9 cellular contexts compared by ENCODE assay signal in the genomic region with DNA sequence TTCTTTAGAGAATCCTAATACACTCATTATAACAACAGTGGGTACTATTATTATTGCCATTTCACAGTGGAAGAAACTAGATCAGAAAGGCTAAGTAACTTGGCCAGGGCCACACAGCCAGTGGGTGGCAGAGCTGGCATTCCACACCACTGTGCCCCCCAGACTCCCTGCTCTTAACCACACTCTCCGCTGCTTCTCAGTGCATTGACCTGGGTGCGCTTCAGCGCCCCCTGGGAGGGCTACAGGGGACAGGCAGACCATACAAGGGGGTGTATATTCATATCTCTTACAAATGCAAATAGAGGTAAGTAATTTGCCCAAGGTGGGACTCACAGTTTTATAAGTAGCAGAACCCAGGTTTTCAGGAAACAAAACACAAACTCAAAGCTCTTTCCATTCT.
A peak's percentile ranks its signal among the peaks of the same experiment; 100 is the strongest.
DNase-seq lines count a peak whose midpoint lies in the region; ATAC-seq, FAIRE-seq and TF ChIP-seq lines count a peak whose summit lies in the region.
"Had no signal": no experiment of that assay in that cellular context is flagged by ENCODE, and none has a peak within 500 bp of the region (broad histone marks: within the 10 kb centered on the region; RNA-seq: fewer than 3 reads in every experiment).

No MANE protein-coding gene starts in this region.

- H3K4me3 ChIP-seq in DND-41 (ENCODE audit: low read depth in 1 of 2, low read length in 2 of 2) (no peak overlapping the region), HepG2 (replicated peaks in 1 of 3; ENCODE audit: insufficient read depth in 1 of 3, low read depth in 2 of 3, low read length in 3 of 3) (no peak overlapping the region)
- H3K4me3 ChIP-seq: dorsolateral prefrontal cortex had no signal

- H3K9me3 ChIP-seq in DND-41 (ENCODE audit: insufficient read depth, low read length, severe bottlenecking) (no peaks in the 10 kb centered on the region), HepG2 (ENCODE audit: low read length) (no peaks in the 10 kb centered on the region)

- 73% methylated on average over 3 of the region's 3 CpGs for WGBS in HepG2 (ENCODE audit: low lambda C conversion rate)

- H4K20me1 ChIP-seq in DND-41 (ENCODE audit: insufficient read depth, low read length) (no peaks in the 10 kb centered on the region), HepG2 (ENCODE audit: insufficient read depth, low read length) (no peaks in the 10 kb centered on the region)

- H2AFZ ChIP-seq in DND-41 (ENCODE audit: low read depth, low read length) (no peak overlapping the region), HepG2 (ENCODE audit: low read length) (no peak overlapping the region)

- in situ Hi-C loops in HepG2 (cut with HindIII; ENCODE audit: extremely low pct_ligation_motif_present, low pct_unique_long_range_greater_than_20kb): no loop called here

- peak; percentile 56 for DNase-seq in DND-41
- DNase-seq in HFFc6: no peak
- DNase-seq in WTC11 (ENCODE audit: low spot score): peak; percentile 45
- peak; percentile 20 for DNase-seq in HepG2 (ENCODE audit: low spot score)
- no peak for DNase-seq in left colon
- DNase-seq: dorsolateral prefrontal cortex had no signal

- CTCF ChIA-PET in WTC11 (lab: Charles Lee) (interaction anchor here (0.6 to 1.4 kb wide), 3 partner anchors 15 to 42 kb away, joined by 3 to 5 read pairs (median 3); no protein-coding TSS in a partner anchor), HepG2 (lab: Yijun Ruan, JAX; ENCODE audit: low intra/inter-chr PET ratio, low total read pairs) (no interaction called here)

- H3K9me3 Mint-ChIP-seq in HFFc6 (no peaks in the 10 kb centered on the region), WTC11 (no peaks in the 10 kb centered on the region)

- TF ChIP-seq CTCF in DND-41 (IDR thresholded peaks at IDR 0.05; ENCODE audit: borderline replicate concordance, extremely low read depth, low read length, poor library complexity, severe bottlenecking): peak; percentile 67
- TF ChIP-seq CTCF in HFFc6 (IDR thresholded peaks at IDR 0.05): peak; percentile 49
- 0 out of 2 replicates have a peak, but pooled peaks have one; percentile 19 for TF ChIP-seq CTCF in WTC11 (IDR thresholded peaks at IDR 0.05)
- TF ChIP-seq CTCF in HepG2 (CRISPR knock-in tag; IDR thresholded peaks at IDR 0.05): peak; percentile 65

- H3K4me1 ChIP-seq in DND-41 (ENCODE audit: insufficient read depth, low read length) (no peaks in the 10 kb centered on the region), HepG2 (ENCODE audit: insufficient read depth, low read length) (no peaks in the 10 kb centered on the region)

- no TSS peak for BruUV-seq in HepG2 (replicated peaks; lab: Mats Ljungman, UMichigan)

- H3K4me3 Mint-ChIP-seq in HFFc6 (no peak overlapping the region), WTC11 (no peak overlapping the region)

- POLR2A ChIA-PET in WTC11 (lab: Charles Lee): no interaction called here
- POLR2A ChIA-PET in HepG2 (lab: Yijun Ruan, JAX): no interaction called here

- no peak overlapping the region for H3K27ac ChIP-seq in DND-41 (ENCODE audit: low read length)
- H3K27ac ChIP-seq in HepG2 (ENCODE audit: extremely low read length, insufficient read depth, low read length): no peak overlapping the region
- H3K27ac ChIP-seq: dorsolateral prefrontal cortex had no signal

- no peaks in the 10 kb centered on the region for H3K36me3 ChIP-seq in DND-41 (ENCODE audit: insufficient read depth, low read length)
- peaks cover 9 to 34% of the 10 kb centered on the region in 2 experiments; a peak in 4 of 5 replicates for H3K36me3 ChIP-seq in HepG2 (replicated peaks in 1 of 2; ENCODE audit: control insufficient read depth in 1 of 2, insufficient read depth in 2 of 2, low read length in 2 of 2)

- H3K27me3 Mint-ChIP-seq in HFFc6 (ENCODE audit: insufficient read depth) (peaks cover 1% of the 10 kb centered on the region), WTC11 (ENCODE audit: low read depth) (no peaks in the 10 kb centered on the region)

- H3K4me1 Mint-ChIP-seq in HFFc6 (ENCODE audit: low read depth) (peaks cover 12% of the 10 kb centered on the region), WTC11 (peaks cover 6% of the 10 kb centered on the region; the same call in 1 of the 2 replicates)

- intact Hi-C loops in HepG2 (cut with micrococcal nuclease; ENCODE audit: unreplicated experiment): no loop called here
- intact Hi-C loops in left colon (cut with DNase I, micrococcal nuclease): no loop called here

- H3K4me2 ChIP-seq in DND-41 (ENCODE audit: insufficient read depth, low read length) (no peak overlapping the region), HepG2 (ENCODE audit: low read depth, low read length) (no peak overlapping the region)

- TF ChIP-seq EP300 in HepG2 (IDR thresholded peaks at IDR 0.05; ENCODE audit: low read depth in 2 of 2, low read length in 2 of 2) (no peak), HepG2 (CRISPR knock-in tag; IDR thresholded peaks at IDR 0.05; ENCODE audit: borderline replicate concordance) (no peak)

- H3K36me3 Mint-ChIP-seq in HFFc6 (ENCODE audit: low read depth): peaks cover 18% of the 10 kb centered on the region
- no peaks in the 10 kb centered on the region for H3K36me3 Mint-ChIP-seq in WTC11

- no peak for FAIRE-seq in HepG2 (lab: Jason Lieb, UNC)

- no peak overlapping the region for H3K9ac ChIP-seq in DND-41 (ENCODE audit: low read depth, low read length)
- H3K9ac ChIP-seq in HepG2 (ENCODE audit: insufficient read depth, low read depth, low read length): no peak overlapping the region

- TF ChIP-seq RAD21 in HepG2 (CRISPR knock-in tag; IDR thresholded peaks at IDR 0.05): no peak

- H3K79me2 ChIP-seq in DND-41 (ENCODE audit: insufficient read depth, low read length) (no peaks in the 10 kb centered on the region), HepG2 (ENCODE audit: insufficient read depth, low read length) (no peaks in the 10 kb centered on the region)

- no peaks in the 10 kb centered on the region for H3K27me3 ChIP-seq in DND-41 (ENCODE audit: insufficient read depth, low read length, poor library complexity)
- H3K27me3 ChIP-seq in HepG2 (ENCODE audit: control insufficient read depth in 1 of 2, insufficient read depth in 2 of 2, low read length in 2 of 2): no peaks in the 10 kb centered on the region
- H3K27me3 ChIP-seq: dorsolateral prefrontal cortex had no signal

- H3K27ac Mint-ChIP-seq in HFFc6 (no peak overlapping the region), WTC11 (no peak overlapping the region)

- peak; percentile 96 for ATAC-seq in DND-41 (ENCODE audit: insufficient read depth, low read depth)
- ATAC-seq in WTC11: peak; percentile 96
- ATAC-seq in HepG2: peak; percentile 89
- no peak for ATAC-seq in GM19351 (IDR thresholded peaks at IDR 0.05; ENCODE audit: unreplicated experiment)
- ATAC-seq in left colon: no peak
- no peak for ATAC-seq in HG03342 (IDR thresholded peaks at IDR 0.05; ENCODE audit: unreplicated experiment)
- ATAC-seq in GM18867 (IDR thresholded peaks at IDR 0.05; ENCODE audit: unreplicated experiment): no peak

- no peak for TF ChIP-seq POLR2A in HepG2 (IDR thresholded peaks at IDR 0.05; ENCODE audit: insufficient read depth in 1 of 2, low read depth in 2 of 2, low read length in 2 of 2)

TF ChIP-seq in WTC11, 78 proteins besides CTCF, POLR2A, EP300 and RAD21 (continues in another document):
- TF ChIP-seq, protein P1, sequence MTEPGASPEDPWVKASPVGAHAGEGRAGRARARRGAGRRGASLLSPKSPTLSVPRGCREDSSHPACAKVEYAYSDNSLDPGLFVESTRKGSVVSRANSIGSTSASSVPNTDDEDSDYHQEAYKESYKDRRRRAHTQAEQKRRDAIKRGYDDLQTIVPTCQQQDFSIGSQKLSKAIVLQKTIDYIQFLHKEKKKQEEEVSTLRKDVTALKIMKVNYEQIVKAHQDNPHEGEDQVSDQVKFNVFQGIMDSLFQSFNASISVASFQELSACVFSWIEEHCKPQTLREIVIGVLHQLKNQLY (CRISPR knock-in tag; IDR thresholded peaks at IDR 0.05): no peak
- TF ChIP-seq ZNF416 (CRISPR knock-in tag; IDR thresholded peaks at IDR 0.05): no peak
- no peak for TF ChIP-seq ATF6 (CRISPR knock-in tag; IDR thresholded peaks at IDR 0.05)

TF ChIP-seq in HepG2, 621 proteins besides CTCF, POLR2A, EP300 and RAD21 (continues in another document):
- peak; percentile 44 for TF ChIP-seq STAG1 (CRISPR knock-in tag; IDR thresholded peaks at IDR 0.05)
- TF ChIP-seq ESRRA (CRISPR knock-in tag; IDR thresholded peaks at IDR 0.05; ENCODE audit: low read depth): no peak
- TF ChIP-seq ZNF337 (CRISPR knock-in tag; IDR thresholded peaks at IDR 0.05; ENCODE audit: borderline replicate concordance, low read depth): no peak
- no peak for TF ChIP-seq CENPT (CRISPR knock-in tag; IDR thresholded peaks at IDR 0.05; ENCODE audit: low read depth)
- no peak for TF ChIP-seq HMG20B (CRISPR knock-in tag; conservative IDR thresholded peaks at IDR 0.05)
- TF ChIP-seq ZNF580 (CRISPR knock-in tag; IDR thresholded peaks at IDR 0.05; ENCODE audit: borderline replicate concordance, low read depth): no peak
- TF ChIP-seq ZNF652 (CRISPR knock-in tag; IDR thresholded peaks at IDR 0.05; ENCODE audit: borderline replicate concordance, low read depth): 0 out of 2 replicates have a peak, but pooled peaks have one; percentile 26
- peak; percentile 39; the same call in 1 of the 2 replicates for TF ChIP-seq SMC3 (IDR thresholded peaks at IDR 0.05; ENCODE audit: low read length)
- TF ChIP-seq ZFY (CRISPR knock-in tag; IDR thresholded peaks at IDR 0.05): no peak
- TF ChIP-seq HIC2 (CRISPR knock-in tag; IDR thresholded peaks at IDR 0.05; ENCODE audit: low read depth): peak; percentile 46; the same call in 1 of the 2 replicates
- 0 out of 2 replicates have a peak, but pooled peaks have one; percentile 52 for TF ChIP-seq HNRNPL (IDR thresholded peaks at IDR 0.05; ENCODE audit: low read depth, low read length)
- no peak for TF ChIP-seq SP140L (CRISPR knock-in tag; IDR thresholded peaks at IDR 0.05; ENCODE audit: borderline replicate concordance)

Comparison
In these comparisons a context has a peak if more than half of its experiments do, and no peak if none do; other contexts are left out.
1. ATAC-seq: peak in DND-41 (single experiment), WTC11 (single experiment) and HepG2 (single experiment); none in GM19351 (single experiment), left colon (single experiment), HG03342 (single experiment) and GM18867 (single experiment).
2. DNase-seq: peak in DND-41 (single experiment), WTC11 (single experiment) and HepG2 (single experiment); none in HFFc6 (single experiment) and left colon (0 of 2).
3. Peak in every context shown above with its lines, with median percentiles within 50 percentile points of each other: CTCF ChIP-seq.